11 cellular contexts compared by ENCODE assay signal in the genomic region with DNA sequence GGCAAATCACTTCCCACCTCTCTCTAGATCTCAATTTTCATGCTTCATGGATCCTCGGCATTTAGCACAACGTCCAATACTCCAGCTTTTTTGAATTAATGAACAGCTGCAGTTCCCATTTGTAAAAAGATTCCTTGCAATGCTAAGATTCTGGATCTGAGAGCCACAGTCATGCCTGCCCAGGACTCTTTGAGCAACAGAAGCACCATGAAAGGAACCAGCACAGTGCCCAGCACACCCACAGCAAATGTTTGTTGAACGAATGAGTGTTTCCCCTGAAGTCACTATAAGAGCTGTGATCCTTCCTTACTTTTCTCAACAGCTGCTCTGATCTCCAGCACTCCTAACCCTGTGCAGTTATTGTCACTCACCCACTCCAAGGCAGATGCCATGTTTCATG. TPM values are rescaled to one million over a fixed set of nuclear protein-coding genes. Genes with fewer than 3 reads are reported as not detected.
DNase-seq lines count a peak whose midpoint lies in the region; ATAC-seq and TF ChIP-seq lines count a peak whose summit lies in the region.
"Had no signal": no experiment of that assay in that cellular context is flagged by ENCODE, and none has a peak within 500 bp of the region (broad histone marks: within the 10 kb centered on the region; RNA-seq: fewer than 3 reads in every experiment).

No MANE protein-coding gene starts in this region.

- CTCF ChIA-PET in Caco-2 (lab: Charles Lee): no interaction called here
- CTCF ChIA-PET in activated CD8-positive, alpha-beta T cell treated with anti-CD3 and anti-CD28 coated beads for 36 hours (lab: Charles Lee): interaction anchor here (1.3 to 2.6 kb wide), 4 partner anchors 17 to 39 kb away, joined by 4 to 10 read pairs (median 4); partner anchors contain the start of genes ANAPC16, ASCC1 and DDIT4

- no peaks in the 10 kb centered on the region for H4K20me1 ChIP-seq in hepatocyte (ENCODE audit: insufficient read depth, poor library complexity, severe bottlenecking)

- no peak overlapping the region for H2AFZ ChIP-seq in hepatocyte

- no peaks in the 10 kb centered on the region for H3K27me3 ChIP-seq in Caco-2 (replicated peaks; ENCODE audit: control insufficient read depth, insufficient read depth, low read length)
- no peaks in the 10 kb centered on the region for H3K27me3 ChIP-seq in hepatocyte

- no TSS peak for BruUV-seq in Caco-2 (replicated peaks; lab: Mats Ljungman, UMichigan)

- H3K27ac Mint-ChIP-seq in Caco-2 (ENCODE audit: unreplicated experiment): peak overlapping the region; percentile 15
- H3K27ac Mint-ChIP-seq in activated CD8-positive, alpha-beta T cell treated with anti-CD3 and anti-CD28 coated beads for 36 hours: peak overlapping the region; percentile 53
- H3K27ac Mint-ChIP-seq in stimulated activated memory B cell treated with anti-CD40 and anti-IgM and Interleukin-4, amounts not matched to agents 10 μg/mL and 1 μg/mL and 100 μg/mL, for 72 hours: peak overlapping the region; percentile 62

- intact Hi-C loops in Caco-2 (cut with micrococcal nuclease; ENCODE audit: unreplicated experiment): no loop called here
- intact Hi-C loops in activated CD8-positive, alpha-beta T cell treated with anti-CD3 and anti-CD28 coated beads for 36 hours (cut with micrococcal nuclease): loop anchor here (2.0 kb wide), 1 partner anchor 26 kb away; no protein-coding TSS in a partner anchor

- no peaks in the 10 kb centered on the region for H3K9me3 Mint-ChIP-seq in Caco-2 (ENCODE audit: unreplicated experiment)
- H3K9me3 Mint-ChIP-seq in activated CD8-positive, alpha-beta T cell treated with anti-CD3 and anti-CD28 coated beads for 36 hours: no peaks in the 10 kb centered on the region
- no peaks in the 10 kb centered on the region for H3K9me3 Mint-ChIP-seq in stimulated activated memory B cell treated with anti-CD40 and anti-IgM and Interleukin-4, amounts not matched to agents 10 μg/mL and 1 μg/mL and 100 μg/mL, for 72 hours

- no peak for ATAC-seq in activated CD8-positive, alpha-beta T cell treated with anti-CD3 and anti-CD28 coated beads for 36 hours
- no peak for ATAC-seq in stimulated activated memory B cell treated with anti-CD40 and anti-IgM and Interleukin-4, amounts not matched to agents 10 μg/mL and 1 μg/mL and 100 μg/mL, for 72 hours
- ATAC-seq in GM21786 (IDR thresholded peaks at IDR 0.05; ENCODE audit: unreplicated experiment): no peak
- ATAC-seq: HCT116 had no signal

- peaks cover 8% of the 10 kb centered on the region for H3K4me1 Mint-ChIP-seq in Caco-2 (ENCODE audit: low read depth, unreplicated experiment)
- peaks cover 61% of the 10 kb centered on the region for H3K4me1 Mint-ChIP-seq in activated CD8-positive, alpha-beta T cell treated with anti-CD3 and anti-CD28 coated beads for 36 hours (ENCODE audit: low read depth)
- peaks cover 75% of the 10 kb centered on the region for H3K4me1 Mint-ChIP-seq in stimulated activated memory B cell treated with anti-CD40 and anti-IgM and Interleukin-4, amounts not matched to agents 10 μg/mL and 1 μg/mL and 100 μg/mL, for 72 hours

- H3K4me1 ChIP-seq in Caco-2 (peaks cover 13% of the 10 kb centered on the region), hepatocyte (ENCODE audit: insufficient read depth) (peaks cover 53% of the 10 kb centered on the region)

- WGBS in hepatocyte (ENCODE audit: low lambda C conversion rate, missing lambda C conversion rate): 74% methylated on average over 3 of the region's 3 CpGs

- H3K4me2 ChIP-seq in hepatocyte: no peak overlapping the region

- H3K27me3 Mint-ChIP-seq in Caco-2 (ENCODE audit: insufficient read depth, unreplicated experiment): no peaks in the 10 kb centered on the region
- H3K27me3 Mint-ChIP-seq in activated CD8-positive, alpha-beta T cell treated with anti-CD3 and anti-CD28 coated beads for 36 hours: no peaks in the 10 kb centered on the region
- no peaks in the 10 kb centered on the region for H3K27me3 Mint-ChIP-seq in stimulated activated memory B cell treated with anti-CD40 and anti-IgM and Interleukin-4, amounts not matched to agents 10 μg/mL and 1 μg/mL and 100 μg/mL, for 72 hours

- no peaks in the 10 kb centered on the region for H3K9me3 ChIP-seq in Caco-2
- H3K9me3 ChIP-seq in hepatocyte (ENCODE audit: low read depth): no peaks in the 10 kb centered on the region

- H3K27ac ChIP-seq in hepatocyte: peak overlapping the region; percentile 86

- H3K36me3 ChIP-seq in Caco-2 (ENCODE audit: control insufficient read depth, insufficient read depth, low read length) (no peaks in the 10 kb centered on the region), hepatocyte (replicated peaks; ENCODE audit: insufficient read depth, low read depth) (no peaks in the 10 kb centered on the region)

- H3K9me2 ChIP-seq in hepatocyte (replicated peaks; ENCODE audit: insufficient read depth): no peaks in the 10 kb centered on the region

- no peak for DNase-seq in Caco-2
- DNase-seq in activated CD8-positive, alpha-beta T cell treated with anti-CD3 and anti-CD28 coated beads for 36 hours: no peak
- DNase-seq in hepatocyte (ENCODE audit: low spot score): no peak
- DNase-seq in occipital lobe (lab: John Stamatoyannopoulos, UW): no peak
- no peak for DNase-seq in NCI-H1694 treated with DMSO at 0.1 percent for 48 hours (lab: John Stamatoyannopoulos, UW)
- DNase-seq in T-helper 9 cell: no peak
- DNase-seq: activated CD4-positive, CD25-positive, alpha-beta regulatory T cell; NCI-H1417 had no signal

- no peak overlapping the region for H3K4me3 Mint-ChIP-seq in Caco-2 (ENCODE audit: unreplicated experiment)
- H3K4me3 Mint-ChIP-seq in activated CD8-positive, alpha-beta T cell treated with anti-CD3 and anti-CD28 coated beads for 36 hours: no peak overlapping the region
- H3K4me3 Mint-ChIP-seq in stimulated activated memory B cell treated with anti-CD40 and anti-IgM and Interleukin-4, amounts not matched to agents 10 μg/mL and 1 μg/mL and 100 μg/mL, for 72 hours: no peak overlapping the region

- no peaks in the 10 kb centered on the region for H3K79me2 ChIP-seq in hepatocyte

- no peaks in the 10 kb centered on the region for H3K36me3 Mint-ChIP-seq in Caco-2 (ENCODE audit: insufficient read depth, unreplicated experiment)
- H3K36me3 Mint-ChIP-seq in activated CD8-positive, alpha-beta T cell treated with anti-CD3 and anti-CD28 coated beads for 36 hours (ENCODE audit: low read depth): peaks cover 2% of the 10 kb centered on the region
- H3K36me3 Mint-ChIP-seq in stimulated activated memory B cell treated with anti-CD40 and anti-IgM and Interleukin-4, amounts not matched to agents 10 μg/mL and 1 μg/mL and 100 μg/mL, for 72 hours: no peaks in the 10 kb centered on the region

- POLR2A ChIA-PET in Caco-2 (lab: Charles Lee): interaction anchor here (0.5 kb wide), 2 partner anchors 10 to 67 kb away, joined by 3 to 8 read pairs; no protein-coding TSS in a partner anchor
- POLR2A ChIA-PET in activated CD8-positive, alpha-beta T cell treated with anti-CD3 and anti-CD28 coated beads for 36 hours (lab: Charles Lee): interaction anchor here (1.0 to 2.2 kb wide), 4 partner anchors 20 to 67 kb away, joined by 3 to 9 read pairs (median 6); partner anchors contain the start of gene DDIT4

- no peak overlapping the region for H3K4me3 ChIP-seq in Caco-2 (ENCODE audit: low read depth, low read length)
- H3K4me3 ChIP-seq in hepatocyte: no peak overlapping the region

- TF ChIP-seq CTCF in Caco-2 (IDR thresholded peaks at IDR 0.05; ENCODE audit: insufficient read depth in 1 of 2, low read depth in 1 of 2, low read length in 1 of 2, severe bottlenecking in 1 of 2, unreplicated experiment in 1 of 2) (no peak), hepatocyte (IDR thresholded peaks at IDR 0.05; ENCODE audit: poor library complexity) (no peak)
- no peak for TF ChIP-seq CTCF in activated CD8-positive, alpha-beta T cell treated with anti-CD3 and anti-CD28 coated beads for 36 hours (IDR thresholded peaks at IDR 0.05)

RNA-seq across cellular contexts. Expression of gene DDIT4, which starts 20.7 kb away (rescaled TPM):
- total RNA-seq in Caco-2 (2022) (152 and 155 TPM in 2 replicates), hepatocyte (162 and 165 TPM in 2 replicates), occipital lobe (30.6 TPM)
- 1,000 to 10,000 TPM; 1,071 to 1,096 TPM for total RNA-seq in activated CD8-positive, alpha-beta T cell treated with anti-CD3 and anti-CD28 coated beads for 36 hours
- polyA plus RNA-seq in hepatocyte: 189 and 235 TPM in 2 replicates

RNA-seq across cellular contexts. Expression of gene ASCC1, which starts 36.9 kb away (rescaled TPM):
- total RNA-seq in Caco-2 (2022) (60.1 and 73.7 TPM in 2 replicates), hepatocyte (38.7 and 43.3 TPM in 2 replicates), occipital lobe (31.2 TPM)
- total RNA-seq in activated CD8-positive, alpha-beta T cell treated with anti-CD3 and anti-CD28 coated beads for 36 hours: 10 to 100 TPM; 61.6 to 66.2 TPM
- polyA plus RNA-seq in hepatocyte: 25.2 and 31.8 TPM in 2 replicates

RNA-seq across cellular contexts. Expression of gene ANAPC16, which starts 37.2 kb away (rescaled TPM):
- total RNA-seq in Caco-2 (2022): 134 and 144 TPM in 2 replicates
- total RNA-seq in activated CD8-positive, alpha-beta T cell treated with anti-CD3 and anti-CD28 coated beads for 36 hours: 100 to 1,000 TPM in 1 of 2 experiments, 10 to 100 TPM in 1; 94.6 to 101 TPM
- 109 and 117 TPM in 2 replicates for total RNA-seq in hepatocyte
- 118 and 131 TPM in 2 replicates for polyA plus RNA-seq in hepatocyte
- total RNA-seq in occipital lobe: 34.2 TPM
